In the genomic region with DNA sequence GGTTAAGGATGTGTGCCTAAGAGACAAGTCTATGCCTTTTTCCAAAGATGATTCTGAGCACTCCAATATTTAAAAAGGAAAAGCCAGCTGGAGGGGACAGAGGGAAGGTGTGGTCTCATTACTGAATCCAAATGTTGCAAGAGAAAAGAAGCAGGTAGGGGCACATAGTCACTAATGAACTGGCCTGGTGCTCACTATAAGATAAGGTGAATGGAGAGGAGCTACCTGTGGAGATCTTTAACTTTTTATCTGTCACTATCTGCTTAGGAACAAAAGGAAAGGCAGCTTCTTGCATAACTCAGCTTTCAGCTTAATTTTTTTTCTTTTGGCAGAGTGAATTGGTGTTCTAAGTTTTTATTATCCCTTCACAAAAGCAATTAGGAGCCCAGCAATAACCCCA, we compare ENCODE assay signal across 35 cellular contexts.
DNase-seq lines count a peak whose midpoint lies in the region; ATAC-seq and TF ChIP-seq lines count a peak whose summit lies in the region.
"Had no signal": no experiment of that assay in that cellular context is flagged by ENCODE, and none has a peak within 500 bp of the region (broad histone marks: within the 10 kb centered on the region; RNA-seq: fewer than 3 reads in every experiment).

No MANE protein-coding gene starts in this region.

- H3K4me3 Mint-ChIP-seq in T-helper 17 cell (no peak overlapping the region), endodermal cell (no peak overlapping the region)
- H3K4me3 Mint-ChIP-seq: B cell; CD14-positive monocyte; CD4-positive, alpha-beta memory T cell; CD4-positive, alpha-beta T cell; CD4-positive, CD25-positive, alpha-beta regulatory T cell; CD8-positive, alpha-beta memory T cell; CD8-positive, alpha-beta T cell had no signal

- no peak overlapping the region for H3K56ac ChIP-seq in mesendoderm (ENCODE audit: low read length)

- H3K9ac ChIP-seq in endodermal cell (ENCODE audit: extremely low read depth, low read length, poor library complexity, severe bottlenecking) = no peak overlapping the region
- no peak overlapping the region for H3K9ac ChIP-seq in mesendoderm (ENCODE audit: low read length)
- no peak overlapping the region for H3K9ac ChIP-seq in trophoblast cell (ENCODE audit: low read length)
- H3K9ac ChIP-seq: BLaER1; BLaER1 treated with 17β-estradiol and CSF1 and Interleukin-3, amounts not matched to agents 10 nM and 100 nM had no signal

- H3K27ac Mint-ChIP-seq in T-helper 17 cell = peak overlapping the region; percentile 57
- peak overlapping the region; percentile 12 for H3K27ac Mint-ChIP-seq in endodermal cell
- H3K27ac Mint-ChIP-seq: B cell; CD4-positive, alpha-beta T cell; CD4-positive, CD25-positive, alpha-beta regulatory T cell; CD8-positive, alpha-beta memory T cell; CD8-positive, alpha-beta T cell had no signal

- H3K36me3 ChIP-seq in endodermal cell (ENCODE audit: control insufficient read depth, insufficient read depth, low read length) (no peaks in the 10 kb centered on the region), mesendoderm (ENCODE audit: control insufficient read depth, insufficient read depth, low read length) (no peaks in the 10 kb centered on the region), trophoblast cell (ENCODE audit: control insufficient read depth in 1 of 2, insufficient read depth in 2 of 2, low read length in 2 of 2) (no peaks in the 10 kb centered on the region), breast epithelium (no peaks in the 10 kb centered on the region)
- H3K36me3 ChIP-seq: BE2C; BLaER1; BLaER1 treated with 17β-estradiol and CSF1 and Interleukin-3, amounts not matched to agents 10 nM and 100 nM had no signal

- no peak overlapping the region for H4K8ac ChIP-seq in mesendoderm (ENCODE audit: low read depth, low read length)
- no peak overlapping the region for H4K8ac ChIP-seq in trophoblast cell (ENCODE audit: low read depth, low read length)

- H2BK5ac ChIP-seq in mesendoderm (ENCODE audit: low read length) (no peak overlapping the region), trophoblast cell (ENCODE audit: low read depth, low read length, poor library complexity) (no peak overlapping the region)

- peaks cover 17% of the 10 kb centered on the region for H3K4me1 ChIP-seq in endodermal cell (ENCODE audit: control insufficient read depth, insufficient read depth, low read length)
- peaks cover 5% of the 10 kb centered on the region for H3K4me1 ChIP-seq in mesendoderm (ENCODE audit: control insufficient read depth, low read depth, low read length)
- H3K4me1 ChIP-seq in trophoblast cell (ENCODE audit: control insufficient read depth in 1 of 2, insufficient read depth in 2 of 2, low read length in 2 of 2) = peaks cover 0 to 3% of the 10 kb centered on the region in 2 experiments
- no peaks in the 10 kb centered on the region for H3K4me1 ChIP-seq in breast epithelium
- H3K4me1 ChIP-seq: A549 had no signal

- H2BK15ac ChIP-seq in mesendoderm (replicated peaks; ENCODE audit: low read depth) = no peak overlapping the region

- H3K4me3 ChIP-seq in endodermal cell (ENCODE audit: low read length) (no peak overlapping the region), mesendoderm (ENCODE audit: low read length) (no peak overlapping the region), trophoblast cell (ENCODE audit: low read depth, low read length) (no peak overlapping the region), breast epithelium (no peak overlapping the region)
- H3K4me3 ChIP-seq: A549; BLaER1; BLaER1 treated with 17β-estradiol and CSF1 and Interleukin-3, amounts not matched to agents 10 nM and 100 nM had no signal

- H3K9me3 Mint-ChIP-seq in endodermal cell = peaks cover 13% of the 10 kb centered on the region
- H3K9me3 Mint-ChIP-seq: CD4-positive, alpha-beta T cell; CD8-positive, alpha-beta T cell had no signal

- H4K12ac ChIP-seq in trophoblast cell (ENCODE audit: low read depth, low read length) = no peak overlapping the region

- H3K14ac ChIP-seq in trophoblast cell (ENCODE audit: low read length) = no peak overlapping the region

- TF ChIP-seq POLR2A in breast epithelium (IDR thresholded peaks at IDR 0.05) = no peak

- no peak overlapping the region for H2AFZ ChIP-seq in trophoblast cell (ENCODE audit: insufficient read depth, low read length, poor library complexity)

- H3K36me3 Mint-ChIP-seq in T-helper 17 cell (ENCODE audit: low read depth) (peaks cover 2% of the 10 kb centered on the region), endodermal cell (ENCODE audit: low read depth) (no peaks in the 10 kb centered on the region)
- H3K36me3 Mint-ChIP-seq: CD14-positive monocyte; CD4-positive, alpha-beta memory T cell; CD4-positive, CD25-positive, alpha-beta regulatory T cell; CD8-positive, alpha-beta memory T cell; CD8-positive, alpha-beta T cell had no signal

- H3K79me2 ChIP-seq in mesendoderm (ENCODE audit: control insufficient read depth, insufficient read depth, low read length) (no peaks in the 10 kb centered on the region), trophoblast cell (ENCODE audit: control insufficient read depth, insufficient read depth, low read length, poor library complexity) (no peaks in the 10 kb centered on the region)

- H3K18ac ChIP-seq in mesendoderm (ENCODE audit: low read length) (no peak overlapping the region), trophoblast cell (ENCODE audit: low read length) (no peak overlapping the region)

- H3K27me3 Mint-ChIP-seq in T-helper 17 cell = peaks cover 35% of the 10 kb centered on the region
- H3K27me3 Mint-ChIP-seq in endodermal cell (ENCODE audit: insufficient read depth) = peaks cover 10% of the 10 kb centered on the region

- H3K4me2 ChIP-seq in mesendoderm (ENCODE audit: low read length) (no peak overlapping the region), trophoblast cell (ENCODE audit: low read length) (no peak overlapping the region)
- H3K4me2 ChIP-seq: A549; BLaER1; BLaER1 treated with 17β-estradiol and CSF1 and Interleukin-3, amounts not matched to agents 10 nM and 100 nM had no signal

- intact Hi-C loops in breast epithelium (cut with DNase I; ENCODE audit: low total_unique reads) = no loop called here

- DNase-seq in T-helper 17 cell (no peak), endodermal cell (no peak), mesendoderm (peak; percentile 87), trophoblast cell (peak; percentile 34 to 76), NCI-H510A treated with DMSO at 0.1 percent for 48 hours (lab: John Stamatoyannopoulos, UW) (no peak), breast epithelium (ENCODE audit: low spot score in 2 of 2) (no peak), GM19240 (ENCODE audit: insufficient read length, low spot score) (no peak)
- DNase-seq: 8988T; ACHN; AML-193; BE2C; C1 segment of cervical spinal cord; Caco-2; Calu3; CD4-positive, alpha-beta memory T cell; CD4-positive, alpha-beta T cell; CD4-positive, CD25-positive, alpha-beta regulatory T cell; CD8-positive, alpha-beta memory T cell; CD8-positive, alpha-beta T cell; COR-L47; DMS 273 treated with DMSO at 0.1 percent for 48 hours; DMS153; DMS53; DMS79; DMS79 treated with DMSO at 0.1 percent for 48 hours; DND-41; EL had no signal

- H2BK120ac ChIP-seq in mesendoderm (ENCODE audit: low read depth, low read length) = no peak overlapping the region
- H2BK120ac ChIP-seq in trophoblast cell (ENCODE audit: insufficient read depth, low read length, poor library complexity) = no peak overlapping the region

- no peak overlapping the region for H4K91ac ChIP-seq in trophoblast cell (ENCODE audit: low read depth, low read length)

- H2AK5ac ChIP-seq in mesendoderm (ENCODE audit: low read length) (no peak overlapping the region), trophoblast cell (ENCODE audit: low read length) (no peak overlapping the region)

- H3K23ac ChIP-seq in mesendoderm (ENCODE audit: low read length) (no peak overlapping the region), trophoblast cell (ENCODE audit: low read length) (no peak overlapping the region)

- no peaks in the 10 kb centered on the region for H3K9me3 ChIP-seq in T-helper 17 cell (ENCODE audit: control insufficient read depth, low read length, poor library complexity, severe bottlenecking)
- peaks cover 8% of the 10 kb centered on the region for H3K9me3 ChIP-seq in endodermal cell (ENCODE audit: control insufficient read depth, low read length)
- H3K9me3 ChIP-seq in trophoblast cell (ENCODE audit: insufficient read depth, low read depth, low read length) = peaks cover 3% of the 10 kb centered on the region
- H3K9me3 ChIP-seq in breast epithelium = peaks cover 0 to 3% of the 10 kb centered on the region in 2 donors
- H3K9me3 ChIP-seq: BE2C had no signal

- H3K27me3 ChIP-seq in endodermal cell (ENCODE audit: control insufficient read depth, insufficient read depth, low read length, poor library complexity, severe bottlenecking) (no peaks in the 10 kb centered on the region), mesendoderm (ENCODE audit: insufficient read depth, low read length, poor library complexity) (no peaks in the 10 kb centered on the region), trophoblast cell (ENCODE audit: insufficient read depth, low read length) (no peaks in the 10 kb centered on the region), breast epithelium (no peaks in the 10 kb centered on the region)
- H3K27me3 ChIP-seq: BE2C; BLaER1; BLaER1 treated with 17β-estradiol and CSF1 and Interleukin-3, amounts not matched to agents 10 nM and 100 nM had no signal

- TF ChIP-seq CTCF in endodermal cell (conservative IDR thresholded peaks at IDR 0.05) (no peak), breast epithelium (IDR thresholded peaks at IDR 0.05) (no peak)

- ATAC-seq in T-helper 17 cell (no peak), GM19452 (IDR thresholded peaks at IDR 0.05; ENCODE audit: unreplicated experiment) (no peak)
- ATAC-seq: A549; CD8-positive, alpha-beta T cell had no signal

- H2BK12ac ChIP-seq in trophoblast cell (ENCODE audit: low read length) = no peak overlapping the region

- no peaks in the 10 kb centered on the region for H3K4me1 Mint-ChIP-seq in T-helper 17 cell
- H3K4me1 Mint-ChIP-seq in endodermal cell = peaks cover 41% of the 10 kb centered on the region
- H3K4me1 Mint-ChIP-seq: B cell; CD14-positive monocyte; CD4-positive, alpha-beta memory T cell; CD4-positive, CD25-positive, alpha-beta regulatory T cell; CD8-positive, alpha-beta memory T cell had no signal

- no peak overlapping the region for H4K5ac ChIP-seq in mesendoderm (ENCODE audit: low read length)

- H3K27ac ChIP-seq in endodermal cell (ENCODE audit: low read depth, low read length) = no peak overlapping the region
- no peak overlapping the region for H3K27ac ChIP-seq in mesendoderm (ENCODE audit: low read depth, low read length)
- no peak overlapping the region for H3K27ac ChIP-seq in trophoblast cell (ENCODE audit: low read depth, low read length)
- H3K27ac ChIP-seq in breast epithelium = no peak overlapping the region
- H3K27ac ChIP-seq: 22Rv1; A549; BLaER1; BLaER1 treated with 17β-estradiol and CSF1 and Interleukin-3, amounts not matched to agents 10 nM and 100 nM; C4-2B had no signal

- no peaks in the 10 kb centered on the region for H3K79me1 ChIP-seq in mesendoderm (ENCODE audit: low read length)
- H3K79me1 ChIP-seq in trophoblast cell (ENCODE audit: low read length) = no peaks in the 10 kb centered on the region

- H3K4ac ChIP-seq in mesendoderm (ENCODE audit: low read depth, low read length) = no peak overlapping the region
- no peak overlapping the region for H3K4ac ChIP-seq in trophoblast cell (ENCODE audit: low read depth, low read length)

Comparison
In these comparisons a context has a peak if more than half of its experiments do, and no peak if none do; other contexts are left out.
1. DNase-seq: peak in mesendoderm (single experiment) and trophoblast cell (2 of 2); none in T-helper 17 cell (0 of 3), endodermal cell (single experiment), NCI-H510A treated with DMSO at 0.1 percent for 48 hours (single experiment), breast epithelium (0 of 2) and GM19240 (single experiment).